In the genomic region with DNA sequence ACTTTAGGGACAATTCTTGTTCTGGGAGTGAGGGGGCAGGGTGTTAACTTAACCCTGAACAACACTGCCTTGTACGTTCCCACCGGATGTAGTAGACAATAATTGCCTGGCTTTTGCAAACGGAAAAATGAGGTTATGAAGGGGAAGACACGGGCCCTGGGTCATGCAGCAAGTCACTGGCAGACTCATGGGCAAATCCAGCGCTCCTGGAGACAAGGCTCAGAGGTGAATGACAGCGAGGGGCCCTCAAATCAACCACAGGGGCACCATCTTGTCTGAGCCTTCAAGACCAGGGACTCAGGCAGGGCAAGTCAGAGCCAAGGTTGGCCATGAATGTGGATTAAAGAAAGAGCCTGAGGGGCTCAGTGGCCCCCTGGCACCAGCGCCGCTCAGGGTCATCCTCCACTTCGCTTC, we compare ENCODE assay signal across 2 cellular contexts.
TF ChIP-seq lines count a peak whose summit lies in the region.

No MANE protein-coding gene starts in this region.

TF ChIP-seq in liver, 16 proteins besides CTCF, POLR2A, EP300 and RAD21:
- no peak for TF ChIP-seq TAF1 (conservative IDR thresholded peaks at IDR 0.05)

TF ChIP-seq in HepG2, 621 proteins besides CTCF, POLR2A, EP300 and RAD21:
- TF ChIP-seq, protein P1, sequence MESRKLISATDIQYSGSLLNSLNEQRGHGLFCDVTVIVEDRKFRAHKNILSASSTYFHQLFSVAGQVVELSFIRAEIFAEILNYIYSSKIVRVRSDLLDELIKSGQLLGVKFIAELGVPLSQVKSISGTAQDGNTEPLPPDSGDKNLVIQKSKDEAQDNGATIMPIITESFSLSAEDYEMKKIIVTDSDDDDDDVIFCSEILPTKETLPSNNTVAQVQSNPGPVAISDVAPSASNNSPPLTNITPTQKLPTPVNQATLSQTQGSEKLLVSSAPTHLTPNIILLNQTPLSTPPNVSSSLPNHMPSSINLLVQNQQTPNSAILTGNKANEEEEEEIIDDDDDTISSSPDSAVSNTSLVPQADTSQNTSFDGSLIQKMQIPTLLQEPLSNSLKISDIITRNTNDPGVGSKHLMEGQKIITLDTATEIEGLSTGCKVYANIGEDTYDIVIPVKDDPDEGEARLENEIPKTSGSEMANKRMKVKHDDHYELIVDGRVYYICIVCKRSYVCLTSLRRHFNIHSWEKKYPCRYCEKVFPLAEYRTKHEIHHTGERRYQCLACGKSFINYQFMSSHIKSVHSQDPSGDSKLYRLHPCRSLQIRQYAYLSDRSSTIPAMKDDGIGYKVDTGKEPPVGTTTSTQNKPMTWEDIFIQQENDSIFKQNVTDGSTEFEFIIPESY (CRISPR knock-in tag; IDR thresholded peaks at IDR 0.05): no peak
- TF ChIP-seq ZNF7 (CRISPR knock-in tag; IDR thresholded peaks at IDR 0.05): no peak
- no peak for TF ChIP-seq KMT2B (CRISPR knock-in tag; IDR thresholded peaks at IDR 0.05)
- TF ChIP-seq, protein P2, sequence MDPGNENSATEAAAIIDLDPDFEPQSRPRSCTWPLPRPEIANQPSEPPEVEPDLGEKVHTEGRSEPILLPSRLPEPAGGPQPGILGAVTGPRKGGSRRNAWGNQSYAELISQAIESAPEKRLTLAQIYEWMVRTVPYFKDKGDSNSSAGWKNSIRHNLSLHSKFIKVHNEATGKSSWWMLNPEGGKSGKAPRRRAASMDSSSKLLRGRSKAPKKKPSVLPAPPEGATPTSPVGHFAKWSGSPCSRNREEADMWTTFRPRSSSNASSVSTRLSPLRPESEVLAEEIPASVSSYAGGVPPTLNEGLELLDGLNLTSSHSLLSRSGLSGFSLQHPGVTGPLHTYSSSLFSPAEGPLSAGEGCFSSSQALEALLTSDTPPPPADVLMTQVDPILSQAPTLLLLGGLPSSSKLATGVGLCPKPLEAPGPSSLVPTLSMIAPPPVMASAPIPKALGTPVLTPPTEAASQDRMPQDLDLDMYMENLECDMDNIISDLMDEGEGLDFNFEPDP (CRISPR knock-in tag; conservative IDR thresholded peaks at IDR 0.05): no peak
- no peak for TF ChIP-seq KDM2A (CRISPR knock-in tag; IDR thresholded peaks at IDR 0.05; ENCODE audit: borderline replicate concordance, low read depth)
- TF ChIP-seq AHR (CRISPR knock-in tag; IDR thresholded peaks at IDR 0.05): no peak
- TF ChIP-seq, protein P3, sequence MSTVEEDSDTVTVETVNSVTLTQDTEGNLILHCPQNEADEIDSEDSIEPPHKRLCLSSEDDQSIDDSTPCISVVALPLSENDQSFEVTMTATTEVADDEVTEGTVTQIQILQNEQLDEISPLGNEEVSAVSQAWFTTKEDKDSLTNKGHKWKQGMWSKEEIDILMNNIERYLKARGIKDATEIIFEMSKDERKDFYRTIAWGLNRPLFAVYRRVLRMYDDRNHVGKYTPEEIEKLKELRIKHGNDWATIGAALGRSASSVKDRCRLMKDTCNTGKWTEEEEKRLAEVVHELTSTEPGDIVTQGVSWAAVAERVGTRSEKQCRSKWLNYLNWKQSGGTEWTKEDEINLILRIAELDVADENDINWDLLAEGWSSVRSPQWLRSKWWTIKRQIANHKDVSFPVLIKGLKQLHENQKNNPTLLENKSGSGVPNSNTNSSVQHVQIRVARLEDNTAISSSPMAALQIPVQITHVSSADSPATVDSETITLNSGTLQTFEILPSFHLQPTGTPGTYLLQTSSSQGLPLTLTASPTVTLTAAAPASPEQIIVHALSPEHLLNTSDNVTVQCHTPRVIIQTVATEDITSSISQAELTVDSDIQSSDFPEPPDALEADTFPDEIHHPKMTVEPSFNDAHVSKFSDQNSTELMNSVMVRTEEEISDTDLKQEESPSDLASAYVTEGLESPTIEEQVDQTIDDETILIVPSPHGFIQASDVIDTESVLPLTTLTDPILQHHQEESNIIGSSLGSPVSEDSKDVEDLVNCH (CRISPR knock-in tag; IDR thresholded peaks at IDR 0.05): no peak
- no peak for TF ChIP-seq HOXD1 (CRISPR knock-in tag; IDR thresholded peaks at IDR 0.05)
- TF ChIP-seq, protein P4, sequence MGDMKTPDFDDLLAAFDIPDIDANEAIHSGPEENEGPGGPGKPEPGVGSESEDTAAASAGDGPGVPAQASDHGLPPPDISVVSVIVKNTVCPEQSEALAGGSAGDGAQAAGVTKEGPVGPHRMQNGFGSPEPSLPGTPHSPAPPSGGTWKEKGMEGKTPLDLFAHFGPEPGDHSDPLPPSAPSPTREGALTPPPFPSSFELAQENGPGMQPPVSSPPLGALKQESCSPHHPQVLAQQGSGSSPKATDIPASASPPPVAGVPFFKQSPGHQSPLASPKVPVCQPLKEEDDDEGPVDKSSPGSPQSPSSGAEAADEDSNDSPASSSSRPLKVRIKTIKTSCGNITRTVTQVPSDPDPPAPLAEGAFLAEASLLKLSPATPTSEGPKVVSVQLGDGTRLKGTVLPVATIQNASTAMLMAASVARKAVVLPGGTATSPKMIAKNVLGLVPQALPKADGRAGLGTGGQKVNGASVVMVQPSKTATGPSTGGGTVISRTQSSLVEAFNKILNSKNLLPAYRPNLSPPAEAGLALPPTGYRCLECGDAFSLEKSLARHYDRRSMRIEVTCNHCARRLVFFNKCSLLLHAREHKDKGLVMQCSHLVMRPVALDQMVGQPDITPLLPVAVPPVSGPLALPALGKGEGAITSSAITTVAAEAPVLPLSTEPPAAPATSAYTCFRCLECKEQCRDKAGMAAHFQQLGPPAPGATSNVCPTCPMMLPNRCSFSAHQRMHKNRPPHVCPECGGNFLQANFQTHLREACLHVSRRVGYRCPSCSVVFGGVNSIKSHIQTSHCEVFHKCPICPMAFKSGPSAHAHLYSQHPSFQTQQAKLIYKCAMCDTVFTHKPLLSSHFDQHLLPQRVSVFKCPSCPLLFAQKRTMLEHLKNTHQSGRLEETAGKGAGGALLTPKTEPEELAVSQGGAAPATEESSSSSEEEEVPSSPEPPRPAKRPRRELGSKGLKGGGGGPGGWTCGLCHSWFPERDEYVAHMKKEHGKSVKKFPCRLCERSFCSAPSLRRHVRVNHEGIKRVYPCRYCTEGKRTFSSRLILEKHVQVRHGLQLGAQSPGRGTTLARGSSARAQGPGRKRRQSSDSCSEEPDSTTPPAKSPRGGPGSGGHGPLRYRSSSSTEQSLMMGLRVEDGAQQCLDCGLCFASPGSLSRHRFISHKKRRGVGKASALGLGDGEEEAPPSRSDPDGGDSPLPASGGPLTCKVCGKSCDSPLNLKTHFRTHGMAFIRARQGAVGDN (CRISPR knock-in tag; IDR thresholded peaks at IDR 0.05): no peak
- no peak for TF ChIP-seq MLLT10 (CRISPR knock-in tag; IDR thresholded peaks at IDR 0.05)
TF ChIP-seq in HepG2: peak in this region for 0.
